Comparison of ENCODE assay signal across 9 cellular contexts in the genomic region with DNA sequence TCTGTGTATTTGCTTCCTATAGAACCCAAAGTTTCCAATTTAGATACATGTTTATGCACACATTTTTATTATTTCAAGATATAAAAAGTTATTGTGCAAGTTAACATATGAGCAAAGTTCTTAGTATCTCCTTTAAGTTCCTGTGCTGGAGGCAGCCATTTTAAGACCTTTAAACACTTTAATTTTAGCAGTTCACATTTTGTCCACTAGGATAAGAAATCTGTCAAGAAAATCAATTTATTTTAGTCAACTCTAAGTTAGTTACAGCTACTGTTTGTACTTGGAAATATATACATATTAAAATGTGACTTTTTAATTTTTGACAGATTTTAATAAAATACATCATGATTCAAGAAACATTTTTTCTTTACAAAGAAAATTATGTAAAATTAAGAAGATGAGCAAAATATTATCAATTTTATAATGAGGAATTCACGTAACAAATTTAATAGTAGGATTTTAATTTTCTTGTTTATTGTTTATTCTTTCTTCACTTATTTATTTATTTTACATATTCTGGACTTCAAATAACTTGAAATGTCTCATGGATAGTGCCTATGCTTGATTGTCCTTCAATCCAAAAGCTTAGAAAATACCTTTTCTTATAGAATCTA.
A peak's percentile ranks its signal among the peaks of the same experiment; 100 is the strongest.
DNase-seq lines count a peak whose midpoint lies in the region; ATAC-seq and TF ChIP-seq lines count a peak whose summit lies in the region.
"Had no signal": no experiment of that assay in that cellular context is flagged by ENCODE, and none has a peak within 500 bp of the region (broad histone marks: within the 10 kb centered on the region; RNA-seq: fewer than 3 reads in every experiment).

No MANE protein-coding gene starts in this region.

- H3K9me3 ChIP-seq in neural progenitor cell (ENCODE audit: low read depth) (no peaks in the 10 kb centered on the region), MG63 (no peaks in the 10 kb centered on the region)

- H3K4me2 ChIP-seq in neural progenitor cell: no peak overlapping the region

- no peaks in the 10 kb centered on the region for H3K27me3 Mint-ChIP-seq in neural progenitor cell (ENCODE audit: insufficient read depth, low read depth)

- no peak overlapping the region for H3K27ac Mint-ChIP-seq in neural progenitor cell

- in situ Hi-C loops in brain microvascular endothelial cell (cut with HindIII; ENCODE audit: low pct_ligation_motif_present, low sequenced_read_pairs): no loop called here

- H3K79me2 ChIP-seq in neural progenitor cell (ENCODE audit: low read depth): no peaks in the 10 kb centered on the region

- peaks cover 11% of the 10 kb centered on the region for H3K4me1 Mint-ChIP-seq in neural progenitor cell

- H3K27me3 ChIP-seq in brain microvascular endothelial cell (replicated peaks): no peaks in the 10 kb centered on the region
- no peaks in the 10 kb centered on the region for H3K27me3 ChIP-seq in neural progenitor cell
- no peaks in the 10 kb centered on the region for H3K27me3 ChIP-seq in MG63

- no peaks in the 10 kb centered on the region for H3F3A ChIP-seq in neural progenitor cell (ENCODE audit: low read depth)

- H4K20me1 ChIP-seq in neural progenitor cell (ENCODE audit: low read depth): no peaks in the 10 kb centered on the region

- H3K27ac ChIP-seq in brain microvascular endothelial cell: no peak overlapping the region
- H3K27ac ChIP-seq in neural progenitor cell: no peak overlapping the region
- H3K27ac ChIP-seq in RWPE1: no peak overlapping the region

- peaks cover 2% of the 10 kb centered on the region for H3K9me3 Mint-ChIP-seq in neural progenitor cell

- ATAC-seq in GM18517 (IDR thresholded peaks at IDR 0.05; ENCODE audit: unreplicated experiment): peak; percentile 60
- no peak for ATAC-seq in HG03045 (IDR thresholded peaks at IDR 0.05; ENCODE audit: unreplicated experiment)
- ATAC-seq in HG03565 (IDR thresholded peaks at IDR 0.05; ENCODE audit: unreplicated experiment): no peak

- POLR2A ChIA-PET in RWPE1 (lab: Yijun Ruan, JAX; ENCODE audit: low non-redundant PET): no interaction called here

- DNase-seq in HT-29 (ENCODE audit: low spot score) (peak; percentile 2), brain microvascular endothelial cell (no peak), neural progenitor cell (ENCODE audit: low spot score) (peak; percentile 22), MG63 (no peak), RWPE1 (ENCODE audit: low spot score) (no peak)
- DNase-seq: NCI-H2029 had no signal

- H3K36me3 ChIP-seq in brain microvascular endothelial cell (replicated peaks) (no peaks in the 10 kb centered on the region), neural progenitor cell (no peaks in the 10 kb centered on the region), MG63 (no peaks in the 10 kb centered on the region)

- TF ChIP-seq CTCF in brain microvascular endothelial cell (IDR thresholded peaks at IDR 0.05; ENCODE audit: low read depth, low read length, missing control alignments) (peak; percentile 20), neural progenitor cell (IDR thresholded peaks at IDR 0.05) (peak; percentile 48), RWPE1 (conservative IDR thresholded peaks at IDR 0.05; ENCODE audit: low read depth) (no peak)

- no peak overlapping the region for H2AFZ ChIP-seq in neural progenitor cell (replicated peaks)

- no peak overlapping the region for H3K9ac ChIP-seq in neural progenitor cell

- peaks cover 15% of the 10 kb centered on the region for H3K4me1 ChIP-seq in neural progenitor cell

- H3K4me3 Mint-ChIP-seq in neural progenitor cell: no peak overlapping the region

- H3K36me3 Mint-ChIP-seq in neural progenitor cell: no peaks in the 10 kb centered on the region

- CTCF ChIA-PET in RWPE1 (lab: Yijun Ruan, JAX): no interaction called here

- H3K4me3 ChIP-seq in brain microvascular endothelial cell (ENCODE audit: low read depth, low read length) (no peak overlapping the region), neural progenitor cell (no peak overlapping the region), MG63 (no peak overlapping the region)

Comparison
In these comparisons a context has a peak if more than half of its experiments do, and no peak if none do; other contexts are left out.
1. DNase-seq: peak in HT-29 (single experiment) and neural progenitor cell (single experiment); none in brain microvascular endothelial cell (single experiment), MG63 (single experiment) and RWPE1 (single experiment).